ENCODE assay signal across 16 cellular contexts in genomic region chr2:239331560-239331959, GRCh38.
DNase-seq lines count a peak whose midpoint lies in the region; ATAC-seq and TF ChIP-seq lines count a peak whose summit lies in the region.
"Had no signal": no experiment of that assay in that cellular context is flagged by ENCODE, and none has a peak within 500 bp of the region (broad histone marks: within the 10 kb centered on the region; RNA-seq: fewer than 3 reads in every experiment).

No MANE protein-coding gene starts in this region.

- ATAC-seq in activated CD4-positive, CD25-positive, alpha-beta regulatory T cell treated with anti-CD3 and anti-CD28 coated beads, Interleukin-2, amount 50 U/mL, for 24 hours: no peak
- no peak for ATAC-seq in psoas muscle
- no peak for ATAC-seq in stimulated activated naive CD8-positive, alpha-beta T cell treated with anti-CD3 and anti-CD28 coated beads, Interleukin-15, Interleukin-2, amounts not matched to agents 100 U/mL and 50 U/mL, for 24 hours
- ATAC-seq: stimulated activated effector memory CD8-positive, alpha-beta T cell treated with anti-CD3 and anti-CD28 coated beads, Interleukin-12 subunit alpha, Interleukin-12 subunit beta, amount 100 ng/mL, for 72 hours had no signal

- H3K27ac ChIP-seq in esophagus muscularis mucosa (replicated peaks in 1 of 4) (peak overlapping the region; percentile 91 to 97 (median 91)), psoas muscle (peak overlapping the region; percentile 96)
- H3K27ac ChIP-seq: colonic mucosa, parathyroid adenoma, SJSA1 had no signal

- intact Hi-C loops in esophagus muscularis mucosa (cut with DNase I): no loop called here
- intact Hi-C loops in psoas muscle (cut with DNase I): no loop called here

- peaks cover 56 to 82% (median 68%) of the 10 kb centered on the region in 4 donors for H3K4me1 ChIP-seq in esophagus muscularis mucosa
- H3K4me1 ChIP-seq in psoas muscle: peaks cover 50% of the 10 kb centered on the region
- H3K4me1 ChIP-seq: colonic mucosa, parathyroid adenoma had no signal

- WGBS in esophagus muscularis mucosa: 89% methylated on average over 24 of the region's 24 CpGs
- WGBS in psoas muscle, 3 donors: 88 to 90% (median 89%) methylated on average over 24 of the region's 24 CpGs

- H3K36me3 ChIP-seq in esophagus muscularis mucosa (no peaks in the 10 kb centered on the region), psoas muscle (ENCODE audit: insufficient read depth in 1 of 2, low read depth in 1 of 2) (no peaks in the 10 kb centered on the region)
- H3K36me3 ChIP-seq: colonic mucosa, SJSA1 had no signal

- TF ChIP-seq CTCF in esophagus muscularis mucosa (IDR thresholded peaks at IDR 0.05): no peak
- no peak for TF ChIP-seq CTCF in psoas muscle (IDR thresholded peaks at IDR 0.05)

- H3K27me3 ChIP-seq in esophagus muscularis mucosa: no peaks in the 10 kb centered on the region
- no peaks in the 10 kb centered on the region for H3K27me3 ChIP-seq in psoas muscle (ENCODE audit: insufficient read depth in 3 of 3, low read length in 2 of 3)
- H3K27me3 ChIP-seq: colonic mucosa, SJSA1 had no signal

- TF ChIP-seq POLR2A in esophagus muscularis mucosa (IDR thresholded peaks at IDR 0.05; ENCODE audit: low read depth): no peak

- no peak for TF ChIP-seq EP300 in esophagus muscularis mucosa (IDR thresholded peaks at IDR 0.05)

- H3K4me3 ChIP-seq in Jurkat, Clone E6-1 (ENCODE audit: low read length): peak overlapping the region; percentile 66
- peak overlapping the region in 3 of 4 donors; percentile 3 to 12 (median 10) for H3K4me3 ChIP-seq in esophagus muscularis mucosa
- H3K4me3 ChIP-seq in psoas muscle: no peak overlapping the region
- H3K4me3 ChIP-seq: colonic mucosa, SJSA1 had no signal

- H3K9me3 ChIP-seq in esophagus muscularis mucosa: no peaks in the 10 kb centered on the region
- no peaks in the 10 kb centered on the region for H3K9me3 ChIP-seq in psoas muscle
- H3K9me3 ChIP-seq: colonic mucosa, SJSA1 had no signal

- DNase-seq in activated CD4-positive, CD25-positive, alpha-beta regulatory T cell treated with anti-CD3 and anti-CD28 coated beads, Interleukin-2, amount 50 U/mL, for 72 hours: peak; percentile 22
- DNase-seq in Jurkat, Clone E6-1 (ENCODE audit: low read depth, low spot score): no peak
- DNase-seq in esophagus muscularis mucosa (ENCODE audit: extremely low spot score) (no peak), psoas muscle (no peak), cerebellar cortex (ENCODE audit: low spot score) (no peak), putamen (ENCODE audit: low spot score) (no peak)
- no peak for DNase-seq in stimulated activated naive CD8-positive, alpha-beta T cell treated with anti-CD3 and anti-CD28 coated beads, Interleukin-15, Interleukin-2, amounts not matched to agents 100 U/mL and 50 U/mL, for 24 hours
- DNase-seq: activated naive CD4-positive, alpha-beta T cell treated with anti-CD3 and anti-CD28 coated beads, Interleukin-2, amount 50 U/mL, for 16 hours; colonic mucosa; NCI-H1417; NCI-H748 treated with DMSO at 0.1 percent for 48 hours; OCI-M1 had no signal
